1 cellular context compared by ENCODE assay signal in genomic region chr15:66269326-66270090, GRCh38.
TF ChIP-seq lines count a peak whose summit lies in the region.

No MANE protein-coding gene starts in this region.

TF ChIP-seq in K562, 482 proteins besides CTCF, POLR2A, EP300 and RAD21 (continued from another document):
- TF ChIP-seq SIN3B (IDR thresholded peaks at IDR 0.05; ENCODE audit: low read depth) (no peak), ZNF23 (CRISPR knock-in tag; IDR thresholded peaks at IDR 0.05) (no peak), ILK (tag; IDR thresholded peaks at IDR 0.05; ENCODE audit: borderline replicate concordance, low read depth) (no peak), MIER1 (IDR thresholded peaks at IDR 0.05; ENCODE audit: low read depth) (no peak), HNRNPL (IDR thresholded peaks at IDR 0.05; ENCODE audit: low read depth, low read length) (no peak), YY1 (IDR thresholded peaks at IDR 0.05; ENCODE audit: borderline replicate concordance in 1 of 3, control insufficient read depth in 1 of 3, extremely low read depth in 1 of 3, insufficient read depth in 3 of 3, insufficient read length in 1 of 3, insufficient replicate concordance in 2 of 3, low read depth in 1 of 3, low read length in 2 of 3) (no peak), TFE3 (CRISPR knock-in tag; IDR thresholded peaks at IDR 0.05) (no peak), BRF1 (IDR thresholded peaks at IDR 0.05; ENCODE audit: borderline replicate concordance, extremely low read depth, insufficient read length) (no peak), IRF9 (tag; IDR thresholded peaks at IDR 0.05) (no peak), MED1 (CRISPR knock-in tag; IDR thresholded peaks at IDR 0.05; ENCODE audit: borderline replicate concordance) (no peak), HNRNPH1 (optimal IDR thresholded peaks at IDR 0.05; ENCODE audit: low read depth, low read length) (no peak), JUN (IDR thresholded peaks at IDR 0.05; ENCODE audit: borderline replicate concordance, low read depth, low read length) (0 out of 2 replicates have a peak, but pooled peaks have one; percentile 40), JUN (CRISPR knock-in tag; IDR thresholded peaks at IDR 0.05; ENCODE audit: borderline replicate concordance) (no peak), TFAP4 (CRISPR knock-in tag; IDR thresholded peaks at IDR 0.05; ENCODE audit: borderline replicate concordance) (no peak), SNIP1 (IDR thresholded peaks at IDR 0.05; ENCODE audit: low read depth) (no peak), MXI1 (IDR thresholded peaks at IDR 0.05; ENCODE audit: low read depth, low read length) (no peak), FIP1L1 (IDR thresholded peaks at IDR 0.05; ENCODE audit: low read depth, low read length, poor library complexity, severe bottlenecking) (no peak), NUFIP1 (IDR thresholded peaks at IDR 0.05; ENCODE audit: partially characterized antibody) (no peak), MCM5 (IDR thresholded peaks at IDR 0.05; ENCODE audit: low read depth) (no peak), ZFP1 (CRISPR knock-in tag; IDR thresholded peaks at IDR 0.05) (no peak), EP400 (IDR thresholded peaks at IDR 0.05) (0 out of 2 replicates have a peak, but pooled peaks have one; percentile 17), JUNB (CRISPR knock-in tag; conservative IDR thresholded peaks at IDR 0.05) (no peak), FOSL1 (tag; conservative IDR thresholded peaks at IDR 0.05) (peak; percentile 83), HNRNPLL (IDR thresholded peaks at IDR 0.05; ENCODE audit: low read depth, low read length, poor library complexity, severe bottlenecking) (no peak), ESRRB (CRISPR knock-in tag; IDR thresholded peaks at IDR 0.05; ENCODE audit: borderline replicate concordance) (no peak), ZBTB49 (CRISPR knock-in tag; IDR thresholded peaks at IDR 0.05; ENCODE audit: borderline replicate concordance) (no peak)
- TF ChIP-seq, protein P1, sequence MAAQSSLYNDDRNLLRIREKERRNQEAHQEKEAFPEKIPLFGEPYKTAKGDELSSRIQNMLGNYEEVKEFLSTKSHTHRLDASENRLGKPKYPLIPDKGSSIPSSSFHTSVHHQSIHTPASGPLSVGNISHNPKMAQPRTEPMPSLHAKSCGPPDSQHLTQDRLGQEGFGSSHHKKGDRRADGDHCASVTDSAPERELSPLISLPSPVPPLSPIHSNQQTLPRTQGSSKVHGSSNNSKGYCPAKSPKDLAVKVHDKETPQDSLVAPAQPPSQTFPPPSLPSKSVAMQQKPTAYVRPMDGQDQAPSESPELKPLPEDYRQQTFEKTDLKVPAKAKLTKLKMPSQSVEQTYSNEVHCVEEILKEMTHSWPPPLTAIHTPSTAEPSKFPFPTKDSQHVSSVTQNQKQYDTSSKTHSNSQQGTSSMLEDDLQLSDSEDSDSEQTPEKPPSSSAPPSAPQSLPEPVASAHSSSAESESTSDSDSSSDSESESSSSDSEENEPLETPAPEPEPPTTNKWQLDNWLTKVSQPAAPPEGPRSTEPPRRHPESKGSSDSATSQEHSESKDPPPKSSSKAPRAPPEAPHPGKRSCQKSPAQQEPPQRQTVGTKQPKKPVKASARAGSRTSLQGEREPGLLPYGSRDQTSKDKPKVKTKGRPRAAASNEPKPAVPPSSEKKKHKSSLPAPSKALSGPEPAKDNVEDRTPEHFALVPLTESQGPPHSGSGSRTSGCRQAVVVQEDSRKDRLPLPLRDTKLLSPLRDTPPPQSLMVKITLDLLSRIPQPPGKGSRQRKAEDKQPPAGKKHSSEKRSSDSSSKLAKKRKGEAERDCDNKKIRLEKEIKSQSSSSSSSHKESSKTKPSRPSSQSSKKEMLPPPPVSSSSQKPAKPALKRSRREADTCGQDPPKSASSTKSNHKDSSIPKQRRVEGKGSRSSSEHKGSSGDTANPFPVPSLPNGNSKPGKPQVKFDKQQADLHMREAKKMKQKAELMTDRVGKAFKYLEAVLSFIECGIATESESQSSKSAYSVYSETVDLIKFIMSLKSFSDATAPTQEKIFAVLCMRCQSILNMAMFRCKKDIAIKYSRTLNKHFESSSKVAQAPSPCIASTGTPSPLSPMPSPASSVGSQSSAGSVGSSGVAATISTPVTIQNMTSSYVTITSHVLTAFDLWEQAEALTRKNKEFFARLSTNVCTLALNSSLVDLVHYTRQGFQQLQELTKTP (IDR thresholded peaks at IDR 0.05; ENCODE audit: low read depth in 1 of 2, partially characterized antibody in 2 of 2): no peak
- TF ChIP-seq, protein P2, sequence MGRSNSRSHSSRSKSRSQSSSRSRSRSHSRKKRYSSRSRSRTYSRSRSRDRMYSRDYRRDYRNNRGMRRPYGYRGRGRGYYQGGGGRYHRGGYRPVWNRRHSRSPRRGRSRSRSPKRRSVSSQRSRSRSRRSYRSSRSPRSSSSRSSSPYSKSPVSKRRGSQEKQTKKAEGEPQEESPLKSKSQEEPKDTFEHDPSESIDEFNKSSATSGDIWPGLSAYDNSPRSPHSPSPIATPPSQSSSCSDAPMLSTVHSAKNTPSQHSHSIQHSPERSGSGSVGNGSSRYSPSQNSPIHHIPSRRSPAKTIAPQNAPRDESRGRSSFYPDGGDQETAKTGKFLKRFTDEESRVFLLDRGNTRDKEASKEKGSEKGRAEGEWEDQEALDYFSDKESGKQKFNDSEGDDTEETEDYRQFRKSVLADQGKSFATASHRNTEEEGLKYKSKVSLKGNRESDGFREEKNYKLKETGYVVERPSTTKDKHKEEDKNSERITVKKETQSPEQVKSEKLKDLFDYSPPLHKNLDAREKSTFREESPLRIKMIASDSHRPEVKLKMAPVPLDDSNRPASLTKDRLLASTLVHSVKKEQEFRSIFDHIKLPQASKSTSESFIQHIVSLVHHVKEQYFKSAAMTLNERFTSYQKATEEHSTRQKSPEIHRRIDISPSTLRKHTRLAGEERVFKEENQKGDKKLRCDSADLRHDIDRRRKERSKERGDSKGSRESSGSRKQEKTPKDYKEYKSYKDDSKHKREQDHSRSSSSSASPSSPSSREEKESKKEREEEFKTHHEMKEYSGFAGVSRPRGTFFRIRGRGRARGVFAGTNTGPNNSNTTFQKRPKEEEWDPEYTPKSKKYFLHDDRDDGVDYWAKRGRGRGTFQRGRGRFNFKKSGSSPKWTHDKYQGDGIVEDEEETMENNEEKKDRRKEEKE (IDR thresholded peaks at IDR 0.05; ENCODE audit: borderline replicate concordance in 1 of 2, control insufficient read depth in 1 of 2, low read depth in 2 of 2, low read length in 1 of 2): no peak
- TF ChIP-seq, protein P3, sequence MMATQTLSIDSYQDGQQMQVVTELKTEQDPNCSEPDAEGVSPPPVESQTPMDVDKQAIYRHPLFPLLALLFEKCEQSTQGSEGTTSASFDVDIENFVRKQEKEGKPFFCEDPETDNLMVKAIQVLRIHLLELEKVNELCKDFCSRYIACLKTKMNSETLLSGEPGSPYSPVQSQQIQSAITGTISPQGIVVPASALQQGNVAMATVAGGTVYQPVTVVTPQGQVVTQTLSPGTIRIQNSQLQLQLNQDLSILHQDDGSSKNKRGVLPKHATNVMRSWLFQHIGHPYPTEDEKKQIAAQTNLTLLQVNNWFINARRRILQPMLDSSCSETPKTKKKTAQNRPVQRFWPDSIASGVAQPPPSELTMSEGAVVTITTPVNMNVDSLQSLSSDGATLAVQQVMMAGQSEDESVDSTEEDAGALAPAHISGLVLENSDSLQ (IDR thresholded peaks at IDR 0.05): peak; percentile 89
- TF ChIP-seq, protein P4, sequence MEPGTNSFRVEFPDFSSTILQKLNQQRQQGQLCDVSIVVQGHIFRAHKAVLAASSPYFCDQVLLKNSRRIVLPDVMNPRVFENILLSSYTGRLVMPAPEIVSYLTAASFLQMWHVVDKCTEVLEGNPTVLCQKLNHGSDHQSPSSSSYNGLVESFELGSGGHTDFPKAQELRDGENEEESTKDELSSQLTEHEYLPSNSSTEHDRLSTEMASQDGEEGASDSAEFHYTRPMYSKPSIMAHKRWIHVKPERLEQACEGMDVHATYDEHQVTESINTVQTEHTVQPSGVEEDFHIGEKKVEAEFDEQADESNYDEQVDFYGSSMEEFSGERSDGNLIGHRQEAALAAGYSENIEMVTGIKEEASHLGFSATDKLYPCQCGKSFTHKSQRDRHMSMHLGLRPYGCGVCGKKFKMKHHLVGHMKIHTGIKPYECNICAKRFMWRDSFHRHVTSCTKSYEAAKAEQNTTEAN (CRISPR knock-in tag; IDR thresholded peaks at IDR 0.05): no peak
